10 cellular contexts compared by ENCODE assay signal in the genomic region with DNA sequence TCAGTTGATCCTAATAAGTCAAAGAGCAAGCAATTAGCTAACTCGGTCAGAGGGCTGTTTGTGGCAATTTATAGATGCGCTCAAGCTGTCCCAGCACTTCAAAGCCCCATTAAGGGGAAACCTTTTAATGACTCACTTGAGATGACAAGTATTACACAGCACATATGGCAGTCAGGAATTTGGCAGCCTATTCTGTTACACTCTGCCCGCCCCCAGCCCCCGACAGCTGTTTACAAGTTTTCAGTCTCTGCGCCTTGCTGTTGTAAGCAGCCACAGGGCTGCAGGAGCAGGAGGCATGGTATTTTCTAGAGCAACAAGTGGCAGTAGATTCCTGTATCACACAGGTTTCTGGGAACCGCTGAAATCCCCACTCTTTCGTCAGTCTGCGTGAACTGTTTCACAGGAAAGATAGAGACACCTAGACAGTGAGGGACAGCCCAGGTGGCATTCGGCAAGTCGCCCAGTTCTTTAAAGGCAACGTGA.
DNase-seq lines count a peak whose midpoint lies in the region; ATAC-seq, FAIRE-seq and TF ChIP-seq lines count a peak whose summit lies in the region.
"Had no signal": no experiment of that assay in that cellular context is flagged by ENCODE, and none has a peak within 500 bp of the region (broad histone marks: within the 10 kb centered on the region; RNA-seq: fewer than 3 reads in every experiment).

No MANE protein-coding gene starts in this region.

- BruUV-seq in HepG2 (replicated peaks; lab: Mats Ljungman, UMichigan) = no TSS peak

- no peak overlapping the region for H3K4me3 ChIP-seq in liver (ENCODE audit: low read depth in 1 of 3, low read length in 3 of 3)
- H3K4me3 ChIP-seq in HepG2 (replicated peaks in 1 of 3; ENCODE audit: insufficient read depth in 1 of 3, low read depth in 2 of 3, low read length in 3 of 3) = no peak overlapping the region
- H3K4me3 ChIP-seq in SK-N-SH (ENCODE audit: low read depth in 2 of 2, low read length in 1 of 2) = no peak overlapping the region
- H3K4me3 ChIP-seq in hepatocyte = no peak overlapping the region
- no peak overlapping the region for H3K4me3 ChIP-seq in lower leg skin (ENCODE audit: low read depth, poor library complexity, severe bottlenecking)
- H3K4me3 ChIP-seq: BLaER1 had no signal

- H3K79me2 ChIP-seq in HepG2 (ENCODE audit: insufficient read depth, low read length) (no peaks in the 10 kb centered on the region), SK-N-SH (ENCODE audit: insufficient read depth) (no peaks in the 10 kb centered on the region), hepatocyte (no peaks in the 10 kb centered on the region)

- no peak overlapping the region for H3K27ac Mint-ChIP-seq in stimulated activated memory B cell treated with anti-CD40 and anti-IgM and Interleukin-4, amounts not matched to agents 10 μg/mL and 1 μg/mL and 100 μg/mL, for 72 hours

- no peak overlapping the region for H2AFZ ChIP-seq in HepG2 (ENCODE audit: low read length)
- H2AFZ ChIP-seq in SK-N-SH (ENCODE audit: low read depth) = no peak overlapping the region
- no peak overlapping the region for H2AFZ ChIP-seq in hepatocyte

- no peak overlapping the region for H3K4me3 Mint-ChIP-seq in stimulated activated memory B cell treated with anti-CD40 and anti-IgM and Interleukin-4, amounts not matched to agents 10 μg/mL and 1 μg/mL and 100 μg/mL, for 72 hours

- H3K36me3 ChIP-seq in liver (ENCODE audit: control insufficient read depth in 4 of 4, insufficient read depth in 3 of 4, low read depth in 1 of 4, low read length in 3 of 4) = no peaks in the 10 kb centered on the region
- peaks cover 0 to 8% of the 10 kb centered on the region in 2 experiments; a peak in 3 of 5 replicates for H3K36me3 ChIP-seq in HepG2 (replicated peaks in 1 of 2; ENCODE audit: control insufficient read depth in 1 of 2, insufficient read depth in 2 of 2, low read length in 2 of 2)
- H3K36me3 ChIP-seq in SK-N-SH (replicated peaks in 1 of 2; ENCODE audit: control insufficient read depth in 1 of 2, insufficient read depth in 2 of 2, low read length in 1 of 2) = no peaks in the 10 kb centered on the region
- no peaks in the 10 kb centered on the region for H3K36me3 ChIP-seq in hepatocyte (replicated peaks; ENCODE audit: insufficient read depth, low read depth)
- H3K36me3 ChIP-seq: BLaER1 had no signal

- H3K36me3 Mint-ChIP-seq in stimulated activated memory B cell treated with anti-CD40 and anti-IgM and Interleukin-4, amounts not matched to agents 10 μg/mL and 1 μg/mL and 100 μg/mL, for 72 hours = no peaks in the 10 kb centered on the region

- H3K9ac ChIP-seq in liver (ENCODE audit: low read depth in 1 of 2, low read length in 2 of 2) = no peak overlapping the region
- no peak overlapping the region for H3K9ac ChIP-seq in HepG2 (ENCODE audit: insufficient read depth, low read depth, low read length)
- H3K9ac ChIP-seq in SK-N-SH = no peak overlapping the region
- H3K9ac ChIP-seq: BLaER1 had no signal

- in situ Hi-C loops in HepG2 (cut with HindIII; ENCODE audit: extremely low pct_ligation_motif_present, low pct_unique_long_range_greater_than_20kb) = no loop called here

- POLR2A ChIA-PET in HepG2 (lab: Yijun Ruan, JAX) (no interaction called here), SK-N-SH (lab: Yijun Ruan, JAX) (interaction anchor here (0.6 kb wide), 1 partner anchor 8 kb away, joined by 3 read pairs; no protein-coding TSS in a partner anchor)

- no peak for DNase-seq in HepG2 (ENCODE audit: low spot score)
- DNase-seq in SK-N-SH = peak; percentile 52
- DNase-seq in hepatocyte (ENCODE audit: low spot score) = peak; percentile 32
- DNase-seq in lower leg skin (ENCODE audit: low spot score in 2 of 2) = no peak

- no peaks in the 10 kb centered on the region for H3K9me2 ChIP-seq in SK-N-SH
- no peaks in the 10 kb centered on the region for H3K9me2 ChIP-seq in hepatocyte (replicated peaks; ENCODE audit: insufficient read depth)

- no peaks in the 10 kb centered on the region for H3K27me3 Mint-ChIP-seq in stimulated activated memory B cell treated with anti-CD40 and anti-IgM and Interleukin-4, amounts not matched to agents 10 μg/mL and 1 μg/mL and 100 μg/mL, for 72 hours

- H4K20me1 ChIP-seq in HepG2 (ENCODE audit: insufficient read depth, low read length) = no peaks in the 10 kb centered on the region
- no peaks in the 10 kb centered on the region for H4K20me1 ChIP-seq in SK-N-SH (ENCODE audit: insufficient read depth)
- no peaks in the 10 kb centered on the region for H4K20me1 ChIP-seq in hepatocyte (ENCODE audit: insufficient read depth, poor library complexity, severe bottlenecking)
- H4K20me1 ChIP-seq: BLaER1 had no signal

- H3F3A ChIP-seq in SK-N-SH (replicated peaks; ENCODE audit: insufficient read depth) = no peaks in the 10 kb centered on the region

- H3K9me3 ChIP-seq in liver (ENCODE audit: control insufficient read depth in 4 of 4, low read length in 3 of 4) = no peaks in the 10 kb centered on the region
- H3K9me3 ChIP-seq in HepG2 (ENCODE audit: low read length) = no peaks in the 10 kb centered on the region
- H3K9me3 ChIP-seq in SK-N-SH = no peaks in the 10 kb centered on the region
- H3K9me3 ChIP-seq in hepatocyte (ENCODE audit: low read depth) = no peaks in the 10 kb centered on the region
- H3K9me3 ChIP-seq: BLaER1 had no signal

- intact Hi-C loops in HepG2 (cut with micrococcal nuclease; ENCODE audit: unreplicated experiment) (no loop called here), lower leg skin (cut with DNase I; ENCODE audit: low total_unique reads) (no loop called here)

- peaks cover 18% of the 10 kb centered on the region for H3K4me1 Mint-ChIP-seq in stimulated activated memory B cell treated with anti-CD40 and anti-IgM and Interleukin-4, amounts not matched to agents 10 μg/mL and 1 μg/mL and 100 μg/mL, for 72 hours

- CTCF ChIA-PET in HepG2 (lab: Yijun Ruan, JAX; ENCODE audit: low intra/inter-chr PET ratio, low total read pairs) (no interaction called here), SK-N-SH (lab: Yijun Ruan, JAX) (interaction anchor here (0.9 kb wide), 1 partner anchor 185 kb away, joined by 3 read pairs; no protein-coding TSS in a partner anchor)

- H3K27me3 ChIP-seq in liver (ENCODE audit: control insufficient read depth in 4 of 4, insufficient read depth in 4 of 4, low read length in 3 of 4) = no peaks in the 10 kb centered on the region
- no peaks in the 10 kb centered on the region for H3K27me3 ChIP-seq in HepG2 (ENCODE audit: control insufficient read depth in 1 of 2, insufficient read depth in 2 of 2, low read length in 2 of 2)
- H3K27me3 ChIP-seq in SK-N-SH (ENCODE audit: insufficient read depth) = no peaks in the 10 kb centered on the region
- H3K27me3 ChIP-seq in hepatocyte = no peaks in the 10 kb centered on the region
- H3K27me3 ChIP-seq: BLaER1 had no signal

- no peak overlapping the region for H3K27ac ChIP-seq in liver (ENCODE audit: low read depth in 1 of 2, low read length in 2 of 2)
- H3K27ac ChIP-seq in HepG2 (ENCODE audit: extremely low read length, insufficient read depth, low read length) = no peak overlapping the region
- peak overlapping the region in 1 of 2 experiments; percentile 50; a peak in 1 of 4 replicates for H3K27ac ChIP-seq in SK-N-SH (ENCODE audit: low read depth in 2 of 2, low read length in 1 of 2)
- no peak overlapping the region for H3K27ac ChIP-seq in hepatocyte
- H3K27ac ChIP-seq: BLaER1, VCaP had no signal

- FAIRE-seq in HepG2 (lab: Jason Lieb, UNC) = no peak

- TF ChIP-seq EP300 in HepG2 (IDR thresholded peaks at IDR 0.05; ENCODE audit: low read depth in 2 of 2, low read length in 2 of 2) (no peak), HepG2 (CRISPR knock-in tag; IDR thresholded peaks at IDR 0.05; ENCODE audit: borderline replicate concordance) (no peak), SK-N-SH (IDR thresholded peaks at IDR 0.05; ENCODE audit: borderline replicate concordance in 1 of 2, low read depth in 1 of 2, low read length in 1 of 2) (peak; percentile 19 to 26; a peak in 1 of 4 replicates)

- H3K4me1 ChIP-seq in liver (ENCODE audit: control insufficient read depth in 4 of 4, insufficient read depth in 4 of 4, low read length in 3 of 4) = no peaks in the 10 kb centered on the region
- H3K4me1 ChIP-seq in HepG2 (ENCODE audit: insufficient read depth, low read length) = no peaks in the 10 kb centered on the region
- H3K4me1 ChIP-seq in SK-N-SH (ENCODE audit: control insufficient read depth in 1 of 2, insufficient read depth in 2 of 2, low read depth in 1 of 2, low read length in 1 of 2) = peaks cover 7 to 25% of the 10 kb centered on the region in 2 experiments; a peak in 3 of 4 replicates
- peaks cover 12% of the 10 kb centered on the region for H3K4me1 ChIP-seq in hepatocyte (ENCODE audit: insufficient read depth)

- TF ChIP-seq POLR2A in HepG2 (IDR thresholded peaks at IDR 0.05; ENCODE audit: insufficient read depth in 1 of 2, low read depth in 2 of 2, low read length in 2 of 2) (no peak), lower leg skin (IDR thresholded peaks at IDR 0.05) (no peak)

- no peaks in the 10 kb centered on the region for H3K9me3 Mint-ChIP-seq in stimulated activated memory B cell treated with anti-CD40 and anti-IgM and Interleukin-4, amounts not matched to agents 10 μg/mL and 1 μg/mL and 100 μg/mL, for 72 hours

- no peak overlapping the region for H3K4me2 ChIP-seq in HepG2 (ENCODE audit: low read depth, low read length)
- H3K4me2 ChIP-seq in SK-N-SH = no peak overlapping the region
- peak overlapping the region; percentile 35 for H3K4me2 ChIP-seq in hepatocyte
- H3K4me2 ChIP-seq: BLaER1 had no signal

- TF ChIP-seq RAD21 in liver (IDR thresholded peaks at IDR 0.05) (no peak), HepG2 (CRISPR knock-in tag; IDR thresholded peaks at IDR 0.05) (no peak), SK-N-SH (IDR thresholded peaks at IDR 0.05; ENCODE audit: low read length) (0 out of 2 replicates have a peak, but pooled peaks have one; percentile 15)

- 82% methylated on average over 11 of the region's 11 CpGs for WGBS in liver
- WGBS in HepG2 (ENCODE audit: low lambda C conversion rate) = 97% methylated on average over 11 of the region's 11 CpGs
- WGBS in SK-N-SH (ENCODE audit: low lambda C conversion rate) = 60% methylated on average over 11 of the region's 11 CpGs
- WGBS in hepatocyte (ENCODE audit: low lambda C conversion rate, missing lambda C conversion rate) = 39% methylated on average over 11 of the region's 11 CpGs
- WGBS in lower leg skin, 2 donors = 65 to 68% methylated on average over 11 of the region's 11 CpGs

- ATAC-seq in HepG2 = no peak; the same call in 2 of the 3 replicates
- no peak for ATAC-seq in stimulated activated memory B cell treated with anti-CD40 and anti-IgM and Interleukin-4, amounts not matched to agents 10 μg/mL and 1 μg/mL and 100 μg/mL, for 72 hours
- no peak for ATAC-seq in HG02571 (IDR thresholded peaks at IDR 0.05; ENCODE audit: unreplicated experiment)
- no peak for ATAC-seq in HG03159 (IDR thresholded peaks at IDR 0.05; ENCODE audit: unreplicated experiment)

- TF ChIP-seq CTCF in liver (IDR thresholded peaks at IDR 0.05; ENCODE audit: low read depth, low read length, missing input control) = no peak
- TF ChIP-seq CTCF in HepG2 (CRISPR knock-in tag; IDR thresholded peaks at IDR 0.05) = no peak
- no peak for TF ChIP-seq CTCF in SK-N-SH (IDR thresholded peaks at IDR 0.05)
- TF ChIP-seq CTCF in hepatocyte (IDR thresholded peaks at IDR 0.05; ENCODE audit: poor library complexity) = no peak
- TF ChIP-seq CTCF in lower leg skin (IDR thresholded peaks at IDR 0.05) = no peak

TF ChIP-seq in liver, 16 proteins besides CTCF, POLR2A, EP300 and RAD21 (continues in another document):
- peak; percentile 59 for TF ChIP-seq NR2F2 (IDR thresholded peaks at IDR 0.05)

TF ChIP-seq in SK-N-SH, 30 proteins besides CTCF, POLR2A, EP300 and RAD21 (continues in another document):
- TF ChIP-seq GATA2 (CRISPR knock-in tag; IDR thresholded peaks at IDR 0.05) = no peak

Comparison
In these comparisons a context has a peak if more than half of its experiments do, and no peak if none do; other contexts are left out.
1. DNase-seq: peak in SK-N-SH (single experiment) and hepatocyte (single experiment); none in HepG2 (single experiment) and lower leg skin (0 of 2).